ENCODE assay signal across 1 cellular context in genomic region chr2:19901458-19902271, GRCh38.
TF ChIP-seq lines count a peak whose summit lies in the region.

Gene TTC32, minus strand, starts transcription at chr2:19901983. Its CDS starts 129 bp downstream, at chr2:19901854.

TF ChIP-seq in K562, 482 proteins besides CTCF, POLR2A, EP300 and RAD21 (continued from another document and continues in another):
- TF ChIP-seq HSF4 (CRISPR knock-in tag; IDR thresholded peaks at IDR 0.05; ENCODE audit: borderline replicate concordance) (no peak), POLR2B (IDR thresholded peaks at IDR 0.05; ENCODE audit: low read depth, partially characterized antibody) (peak; percentile 83), RFX5 (IDR thresholded peaks at IDR 0.05; ENCODE audit: low read depth, low read length) (no peak), PRMT5 (CRISPR knock-in tag; IDR thresholded peaks at IDR 0.05) (no peak), GABPA (tag; conservative IDR thresholded peaks at IDR 0.05; ENCODE audit: low read depth) (no peak), STAT6 (CRISPR knock-in tag; IDR thresholded peaks at IDR 0.05) (no peak; the same call in 1 of the 2 replicates), ZNF668 (CRISPR knock-in tag; IDR thresholded peaks at IDR 0.05) (no peak), ID3 (CRISPR knock-in tag; IDR thresholded peaks at IDR 0.05) (no peak), ID3 (tag; IDR thresholded peaks at IDR 0.05) (no peak), GATAD2B (IDR thresholded peaks at IDR 0.05; ENCODE audit: borderline replicate concordance) (peak; percentile 33; the same call in 1 of the 2 replicates), FOXK1 (CRISPR knock-in tag; IDR thresholded peaks at IDR 0.05; ENCODE audit: borderline replicate concordance) (peak; percentile 4; the same call in 1 of the 2 replicates), HOXB6 (CRISPR knock-in tag; IDR thresholded peaks at IDR 0.05; ENCODE audit: borderline replicate concordance) (no peak), CUX1 (CRISPR knock-in tag; IDR thresholded peaks at IDR 0.05) (no peak), STAG1 (CRISPR knock-in tag; IDR thresholded peaks at IDR 0.05; ENCODE audit: borderline replicate concordance) (no peak), ZBTB26 (CRISPR knock-in tag; IDR thresholded peaks at IDR 0.05) (no peak), ZNF830 (CRISPR knock-in tag; IDR thresholded peaks at IDR 0.05) (peak; percentile 10; the same call in 1 of the 2 replicates), SIN3B (IDR thresholded peaks at IDR 0.05; ENCODE audit: low read depth) (peak; percentile 85), KAT7 (CRISPR knock-in tag; IDR thresholded peaks at IDR 0.05; ENCODE audit: borderline replicate concordance) (0 out of 2 replicates have a peak, but pooled peaks have one; percentile 58), BCL6 (CRISPR knock-in tag; IDR thresholded peaks at IDR 0.05) (no peak), ZBTB12 (CRISPR knock-in tag; IDR thresholded peaks at IDR 0.05) (peak; percentile 27; the same call in 1 of the 2 replicates), SRSF7 (optimal IDR thresholded peaks at IDR 0.05; ENCODE audit: low read depth, low read length) (no peak), ZEB2 (IDR thresholded peaks at IDR 0.05) (no peak), BRD4 (IDR thresholded peaks at IDR 0.05) (no peak), SP2 (IDR thresholded peaks at IDR 0.05; ENCODE audit: extremely low read depth, low read depth, low read length, poor library complexity, severe bottlenecking) (no peak), KLF6 (CRISPR knock-in tag; IDR thresholded peaks at IDR 0.05; ENCODE audit: borderline replicate concordance) (no peak), JUNB (CRISPR knock-in tag; conservative IDR thresholded peaks at IDR 0.05) (no peak), RBM22 (IDR thresholded peaks at IDR 0.05; ENCODE audit: low read depth, low read length, poor library complexity, severe bottlenecking) (no peak), GATA2 (CRISPR knock-in tag; IDR thresholded peaks at IDR 0.05) (peak; percentile 34; the same call in 1 of the 2 replicates), THRA (IDR thresholded peaks at IDR 0.05) (no peak), ARID4B (CRISPR knock-in tag; IDR thresholded peaks at IDR 0.05) (no peak; the same call in 1 of the 2 replicates), TGIF2 (CRISPR knock-in tag; IDR thresholded peaks at IDR 0.05) (no peak), CHAMP1 (IDR thresholded peaks at IDR 0.05) (peak; percentile 89), MXI1 (IDR thresholded peaks at IDR 0.05; ENCODE audit: low read depth, low read length) (no peak; the same call in 1 of the 2 replicates), TCF15 (CRISPR knock-in tag; IDR thresholded peaks at IDR 0.05) (no peak), KLF16 (IDR thresholded peaks at IDR 0.05) (peak; percentile 72), TCF3 (CRISPR knock-in tag; IDR thresholded peaks at IDR 0.05) (peak; percentile 65), FOXM1 (IDR thresholded peaks at IDR 0.05; ENCODE audit: low read depth) (peak; percentile 78), FOXM1 (CRISPR knock-in tag; IDR thresholded peaks at IDR 0.05; ENCODE audit: low read depth) (no peak), ZNF57 (CRISPR knock-in tag; IDR thresholded peaks at IDR 0.05) (no peak)
